Comparison of ENCODE assay signal across 1 cellular context in genomic region chr1:26279598-26280332, GRCh38.
TF ChIP-seq lines count a peak whose summit lies in the region.

Gene SH3BGRL3, plus strand, starts transcription at chr1:26280086. Its CDS starts 70 bp downstream, at chr1:26280156.

TF ChIP-seq in K562, 482 proteins besides CTCF, POLR2A, EP300 and RAD21 (continued from another document and continues in another):
- TF ChIP-seq REST (CRISPR knock-in tag; IDR thresholded peaks at IDR 0.05; ENCODE audit: low read depth): peak; percentile 69; the same call in 1 of the 2 replicates
- TF ChIP-seq ARID1B (IDR thresholded peaks at IDR 0.05): no peak
- no peak for TF ChIP-seq CBX3 (IDR thresholded peaks at IDR 0.05; ENCODE audit: borderline replicate concordance in 1 of 2, low read length in 2 of 2)
- TF ChIP-seq ZNF561 (CRISPR knock-in tag; conservative IDR thresholded peaks at IDR 0.05): 0 out of 2 replicates have a peak, but pooled peaks have one; percentile 16
- TF ChIP-seq ZC3H11A (IDR thresholded peaks at IDR 0.05; ENCODE audit: low read depth, low read length): no peak
- TF ChIP-seq GTF2E2 (tag; IDR thresholded peaks at IDR 0.05): peak; percentile 84; the same call in 1 of the 2 replicates
- TF ChIP-seq NFYB (IDR thresholded peaks at IDR 0.05; ENCODE audit: extremely low read depth, insufficient read length): peak; percentile 67
- peak; percentile 56; the same call in 1 of the 2 replicates for TF ChIP-seq TOE1 (IDR thresholded peaks at IDR 0.05; ENCODE audit: borderline replicate concordance)
- TF ChIP-seq TOE1 (CRISPR knock-in tag; IDR thresholded peaks at IDR 0.05; ENCODE audit: borderline replicate concordance, low read depth): peak; percentile 87; the same call in 1 of the 2 replicates
- TF ChIP-seq NR2C1 (IDR thresholded peaks at IDR 0.05): no peak
- no peak for TF ChIP-seq NR2C1 (tag; IDR thresholded peaks at IDR 0.05)
- 0 out of 2 replicates have a peak, but pooled peaks have one; percentile 59 for TF ChIP-seq ZNF431 (CRISPR knock-in tag; IDR thresholded peaks at IDR 0.05)
- peak; percentile 68 for TF ChIP-seq NFE2 (IDR thresholded peaks at IDR 0.05; ENCODE audit: low read depth)
- peak; percentile 91 for TF ChIP-seq ZNF592 (IDR thresholded peaks at IDR 0.05)
- peak; percentile 37 for TF ChIP-seq KLF1 (tag; IDR thresholded peaks at IDR 0.05)
- TF ChIP-seq CTBP1 (IDR thresholded peaks at IDR 0.05; ENCODE audit: borderline replicate concordance): peak; percentile 94
- TF ChIP-seq ZBTB8A (IDR thresholded peaks at IDR 0.05; ENCODE audit: partially characterized antibody): no peak
- no peak; the same call in 1 of the 2 replicates for TF ChIP-seq DMBX1 (CRISPR knock-in tag; IDR thresholded peaks at IDR 0.05; ENCODE audit: borderline replicate concordance)
- TF ChIP-seq NR1H2 (CRISPR knock-in tag; IDR thresholded peaks at IDR 0.05): peak; percentile 95
- TF ChIP-seq LCOR (CRISPR knock-in tag; IDR thresholded peaks at IDR 0.05): peak; percentile 34; the same call in 1 of the 2 replicates
- no peak for TF ChIP-seq ZNF23 (CRISPR knock-in tag; IDR thresholded peaks at IDR 0.05)
- TF ChIP-seq ZNF639 (CRISPR knock-in tag; conservative IDR thresholded peaks at IDR 0.05 in 1 of 2, IDR thresholded peaks at IDR 0.05 in 1 of 2): peak in 1 of 2 experiments; percentile 85; a peak in 2 of 4 replicates
- TF ChIP-seq THAP12 (CRISPR knock-in tag; IDR thresholded peaks at IDR 0.05): peak; percentile 88
- TF ChIP-seq PKNOX1 (IDR thresholded peaks at IDR 0.05): peak; percentile 24; the same call in 1 of the 2 replicates
- 0 out of 2 replicates have a peak, but pooled peaks have one; percentile 48 for TF ChIP-seq KDM2B (CRISPR knock-in tag; IDR thresholded peaks at IDR 0.05)
- 0 out of 2 replicates have a peak, but pooled peaks have one; percentile 36 for TF ChIP-seq HEY1 (CRISPR knock-in tag; IDR thresholded peaks at IDR 0.05; ENCODE audit: borderline replicate concordance)
- peak; percentile 13 for TF ChIP-seq CHD4 (IDR thresholded peaks at IDR 0.05; ENCODE audit: insufficient read depth, insufficient replicate concordance, low read depth, low read length, poor library complexity, severe bottlenecking)
- peak; percentile 65; the same call in 1 of the 2 replicates for TF ChIP-seq ZNF511 (CRISPR knock-in tag; IDR thresholded peaks at IDR 0.05)
- TF ChIP-seq ZKSCAN8 (CRISPR knock-in tag; IDR thresholded peaks at IDR 0.05): no peak
- TF ChIP-seq BCOR (IDR thresholded peaks at IDR 0.05): no peak; the same call in 1 of the 2 replicates
- no peak for TF ChIP-seq KLF6 (CRISPR knock-in tag; IDR thresholded peaks at IDR 0.05; ENCODE audit: borderline replicate concordance)
- TF ChIP-seq E2F6 (IDR thresholded peaks at IDR 0.05; ENCODE audit: borderline replicate concordance in 1 of 2, extremely low read depth in 1 of 2, insufficient read depth in 1 of 2, insufficient read length in 1 of 2, low read depth in 1 of 2, low read length in 1 of 2, poor library complexity in 1 of 2, severe bottlenecking in 1 of 2): peak; percentile 91 to 98
- peak; percentile 77; the same call in 1 of the 2 replicates for TF ChIP-seq HNRNPUL1 (IDR thresholded peaks at IDR 0.05; ENCODE audit: low read length)
- peak; percentile 84 for TF ChIP-seq SP1 (CRISPR knock-in tag; IDR thresholded peaks at IDR 0.05)
- peak in 1 of 2 experiments; percentile 73; a peak in 1 of 4 replicates for TF ChIP-seq NONO (IDR thresholded peaks at IDR 0.05; ENCODE audit: low read depth in 2 of 2, low read length in 1 of 2)
- TF ChIP-seq ZNF175 (CRISPR knock-in tag; IDR thresholded peaks at IDR 0.05; ENCODE audit: low read depth): no peak; the same call in 1 of the 2 replicates
- 0 out of 2 replicates have a peak, but pooled peaks have one; percentile 34 for TF ChIP-seq ETV1 (tag; conservative IDR thresholded peaks at IDR 0.05; ENCODE audit: low read depth)
- peak; percentile 92; the same call in 1 of the 2 replicates for TF ChIP-seq ATF6 (CRISPR knock-in tag; IDR thresholded peaks at IDR 0.05)
- no peak for TF ChIP-seq ZKSCAN3 (CRISPR knock-in tag; IDR thresholded peaks at IDR 0.05)
- TF ChIP-seq ZNF347 (CRISPR knock-in tag; IDR thresholded peaks at IDR 0.05; ENCODE audit: low read depth): peak; percentile 46; the same call in 1 of the 2 replicates
- peak; percentile 68; the same call in 1 of the 2 replicates for TF ChIP-seq KAT7 (CRISPR knock-in tag; IDR thresholded peaks at IDR 0.05; ENCODE audit: borderline replicate concordance)
- peak; percentile 14 for TF ChIP-seq ERF (CRISPR knock-in tag; IDR thresholded peaks at IDR 0.05)
- 0 out of 2 replicates have a peak, but pooled peaks have one; percentile 12 for TF ChIP-seq ZNF57 (CRISPR knock-in tag; IDR thresholded peaks at IDR 0.05)
- 0 out of 2 replicates have a peak, but pooled peaks have one; percentile 41 for TF ChIP-seq ZNF766 (CRISPR knock-in tag; conservative IDR thresholded peaks at IDR 0.05)
- no peak for TF ChIP-seq CSDE1 (IDR thresholded peaks at IDR 0.05)
- TF ChIP-seq ID3 (CRISPR knock-in tag; IDR thresholded peaks at IDR 0.05): no peak
- 0 out of 2 replicates have a peak, but pooled peaks have one; percentile 56 for TF ChIP-seq ID3 (tag; IDR thresholded peaks at IDR 0.05)
- peak; percentile 71 for TF ChIP-seq ZFX (CRISPR knock-in tag; IDR thresholded peaks at IDR 0.05)
- peak; percentile 5; the same call in 1 of the 2 replicates for TF ChIP-seq HCFC1 (IDR thresholded peaks at IDR 0.05; ENCODE audit: low read depth, low read length)
- TF ChIP-seq BCL6 (CRISPR knock-in tag; IDR thresholded peaks at IDR 0.05): peak; percentile 61
